In genomic region chr7:92691578-92691977, GRCh38 we compare ENCODE assay signal across 8 cellular contexts.
DNase-seq lines count a peak whose midpoint lies in the region; ATAC-seq and TF ChIP-seq lines count a peak whose summit lies in the region.

No MANE protein-coding gene starts in this region.

- H3K4me3 ChIP-seq in CD4-positive, alpha-beta memory T cell (ENCODE audit: low read length in 2 of 2): no peak overlapping the region
- no peak overlapping the region for H3K4me3 ChIP-seq in tibial artery

- ATAC-seq in GM18511 (IDR thresholded peaks at IDR 0.05; ENCODE audit: unreplicated experiment) (peak; percentile 80), HG03064 (IDR thresholded peaks at IDR 0.05; ENCODE audit: low read depth, unreplicated experiment) (peak; percentile 85)

- peak overlapping the region; percentile 18 to 84 (median 55) for H3K27ac Mint-ChIP-seq in CD4-positive, alpha-beta memory T cell
- H3K27ac Mint-ChIP-seq in activated naive CD8-positive, alpha-beta T cell: peak overlapping the region; percentile 85
- H3K27ac Mint-ChIP-seq in immature natural killer cell: peak overlapping the region in 5 of 6 donors; percentile 52 to 88 (median 81)

- no peaks in the 10 kb centered on the region for H3K27me3 ChIP-seq in CD4-positive, alpha-beta memory T cell (ENCODE audit: insufficient read depth, low read length)
- no peaks in the 10 kb centered on the region for H3K27me3 ChIP-seq in tibial artery

- intact Hi-C loops in CD4-positive, alpha-beta memory T cell (cut with micrococcal nuclease): loop anchor here (1.0 kb wide), 4 partner anchors 70 to 364 kb away; no protein-coding TSS in a partner anchor
- intact Hi-C loops in tibial artery (cut with DNase I; ENCODE audit: low total_unique reads): loop anchor here (5.0 to 10.0 kb wide), 2 partner anchors 67 to 141 kb away; no protein-coding TSS in a partner anchor

- H3K36me3 ChIP-seq in CD4-positive, alpha-beta memory T cell (ENCODE audit: insufficient read depth, low read length): no peaks in the 10 kb centered on the region
- H3K36me3 ChIP-seq in tibial artery: no peaks in the 10 kb centered on the region

- TF ChIP-seq CTCF in tibial artery (IDR thresholded peaks at IDR 0.05): peak; percentile 41 to 54

- H3K27me3 Mint-ChIP-seq in CD4-positive, alpha-beta memory T cell: no peaks in the 10 kb centered on the region
- H3K27me3 Mint-ChIP-seq in activated naive CD8-positive, alpha-beta T cell: no peaks in the 10 kb centered on the region
- H3K27me3 Mint-ChIP-seq in immature natural killer cell (ENCODE audit: low read depth in 3 of 3): peaks cover 0 to 2% (median 0%) of the 10 kb centered on the region in 3 donors

- H3K4me1 ChIP-seq in CD4-positive, alpha-beta memory T cell (ENCODE audit: insufficient read depth, low read length): peaks cover 32% of the 10 kb centered on the region
- peaks cover 0 to 14% (median 0%) of the 10 kb centered on the region in 4 donors for H3K4me1 ChIP-seq in tibial artery

- H3K4me3 Mint-ChIP-seq in CD4-positive, alpha-beta memory T cell: peak overlapping the region in 2 of 8 donors; percentile 4 to 6
- H3K4me3 Mint-ChIP-seq in activated naive CD8-positive, alpha-beta T cell: no peak overlapping the region
- peak overlapping the region in 1 of 5 donors; percentile 48 for H3K4me3 Mint-ChIP-seq in immature natural killer cell

- peaks cover 0 to 6% (median 0%) of the 10 kb centered on the region in 8 donors for H3K9me3 Mint-ChIP-seq in CD4-positive, alpha-beta memory T cell
- H3K9me3 Mint-ChIP-seq in activated naive CD8-positive, alpha-beta T cell (ENCODE audit: low read depth): peaks cover 3% of the 10 kb centered on the region
- H3K9me3 Mint-ChIP-seq in immature natural killer cell: no peaks in the 10 kb centered on the region

- H3K27ac ChIP-seq in CD4-positive, alpha-beta memory T cell (ENCODE audit: low read depth, low read length): no peak overlapping the region
- H3K27ac ChIP-seq in tibial artery: no peak overlapping the region

- CTCF ChIA-PET in CD4-positive, alpha-beta memory T cell (lab: Charles Lee; ENCODE audit: partially characterized antibody): interaction anchor here (1.0 to 3.0 kb wide), 3 partner anchors 70 to 141 kb away, joined by 3 to 26 read pairs (median 7); no protein-coding TSS in a partner anchor

- peaks cover 20 to 42% (median 33%) of the 10 kb centered on the region in 4 donors for H3K4me1 Mint-ChIP-seq in CD4-positive, alpha-beta memory T cell
- H3K4me1 Mint-ChIP-seq in activated naive CD8-positive, alpha-beta T cell (ENCODE audit: low read depth): peaks cover 60% of the 10 kb centered on the region
- H3K4me1 Mint-ChIP-seq in immature natural killer cell: peaks cover 49 to 60% of the 10 kb centered on the region in 2 donors

- POLR2A ChIA-PET in CD4-positive, alpha-beta memory T cell (lab: Charles Lee; ENCODE audit: partially characterized antibody): interaction anchor here (1.0 kb wide), 1 partner anchor 141 kb away, joined by 6 read pairs; no protein-coding TSS in a partner anchor

- no peaks in the 10 kb centered on the region for H3K9me3 ChIP-seq in CD4-positive, alpha-beta memory T cell (ENCODE audit: control insufficient read depth in 1 of 2, low read length in 2 of 2)
- no peaks in the 10 kb centered on the region for H3K9me3 ChIP-seq in tibial artery

- DNase-seq in CD4-positive, alpha-beta memory T cell: peak; percentile 38 to 58 (median 43)
- DNase-seq in NCI-H2227 treated with DMSO at 0.1 percent for 48 hours (lab: John Stamatoyannopoulos, UW) (peak; percentile 47), immature natural killer cell (peak; percentile 30 to 48 (median 42)), tibial artery (no peak), NCI-H1930 (lab: John Stamatoyannopoulos, UW) (no peak)

- peaks cover 6 to 24% of the 10 kb centered on the region in 2 donors for H3K36me3 Mint-ChIP-seq in CD4-positive, alpha-beta memory T cell
- H3K36me3 Mint-ChIP-seq in activated naive CD8-positive, alpha-beta T cell: peaks cover 21% of the 10 kb centered on the region
- H3K36me3 Mint-ChIP-seq in immature natural killer cell: peaks cover 0 to 20% (median 6%) of the 10 kb centered on the region in 3 donors

Comparison
In these comparisons a context has a peak if more than half of its experiments do, and no peak if none do; other contexts are left out.
1. DNase-seq: peak in CD4-positive, alpha-beta memory T cell (5 of 5), NCI-H2227 treated with DMSO at 0.1 percent for 48 hours (single experiment) and immature natural killer cell (3 of 3); none in tibial artery (0 of 2) and NCI-H1930 (0 of 2).
2. Peak in every context shown above with its lines, with median percentiles within 50 percentile points of each other: H3K27ac Mint-ChIP-seq.